Comparison of ENCODE assay signal across 22 cellular contexts in genomic region chr2:207483477-207483876, GRCh38. TPM values are rescaled to one million over a fixed set of nuclear protein-coding genes. Genes with fewer than 3 reads are reported as not detected.
DNase-seq lines count a peak whose midpoint lies in the region; ATAC-seq and TF ChIP-seq lines count a peak whose summit lies in the region.
"Had no signal": no experiment of that assay in that cellular context is flagged by ENCODE, and none has a peak within 500 bp of the region (broad histone marks: within the 10 kb centered on the region; RNA-seq: fewer than 3 reads in every experiment).

No MANE protein-coding gene starts in this region.

- intact Hi-C loops in upper lobe of right lung (cut with DNase I) = no loop called here

- H3K36me3 ChIP-seq in upper lobe of right lung = no peaks in the 10 kb centered on the region

- no peaks in the 10 kb centered on the region for H3K27me3 ChIP-seq in upper lobe of right lung

- H3K4me1 ChIP-seq in upper lobe of right lung = peaks cover 15% of the 10 kb centered on the region
- H3K4me1 ChIP-seq: parathyroid adenoma had no signal

- peak; percentile 73 for ATAC-seq in upper lobe of right lung
- ATAC-seq: Right ventricle myocardium inferior had no signal

- no peaks in the 10 kb centered on the region for H3K9me3 ChIP-seq in upper lobe of right lung

- H3K4me3 ChIP-seq in upper lobe of right lung = no peak overlapping the region
- H3K4me3 ChIP-seq: skin epidermis had no signal

- TF ChIP-seq CTCF in upper lobe of right lung (IDR thresholded peaks at IDR 0.05) = no peak

- DNase-seq in stimulated activated CD4-positive, alpha-beta T cell treated with anti-CD3 and anti-CD28 coated beads, Interleukin-1b, Interleukin-23, amount 100 ng/mL, for 48 hours = peak; percentile 13
- no peak for DNase-seq in stimulated activated CD4-positive, alpha-beta T cell treated with anti-CD3 and anti-CD28 coated beads, Interleukin-12 subunit alpha, Interleukin-12 subunit beta, amount 100 ng/mL, for 4 hours
- DNase-seq in amniotic epithelial cell (ENCODE audit: low read depth) (peak; percentile 72), kidney tubule cell (ENCODE audit: low spot score) (peak; percentile 68), upper lobe of right lung (no peak), HT-29 (ENCODE audit: low spot score) (no peak), NCI-H82 (lab: John Stamatoyannopoulos, UW) (no peak), dedifferentiated amniotic fluid mesenchymal stem cell (ENCODE audit: extremely low spot score) (no peak)
- DNase-seq: ACHN; activated CD4-positive, alpha-beta T cell treated with anti-CD3 and anti-CD28 coated beads, Interleukin-2, amount 50 U/mL, for 1 hour; activated CD8-positive, alpha-beta memory T cell treated with anti-CD3 and anti-CD28 coated beads, Interleukin-2, amount 50 U/mL, for 4 hours; amniotic stem cell; CD4-positive, alpha-beta memory T cell; effector CD4-positive, alpha-beta T cell; glutamatergic neuron; NCI-H1048; NCI-H2081; NCI-H524 treated with DMSO at 0.1 percent for 48 hours; SW 1271 had no signal

- no peak overlapping the region for H3K27ac ChIP-seq in upper lobe of right lung
- H3K27ac ChIP-seq: parathyroid adenoma, skin epidermis had no signal

RNA-seq across cellular contexts. Expression of gene CREB1, which starts 46.3 kb away (rescaled TPM):
- 60.2 TPM for total RNA-seq in upper lobe of right lung
- total RNA-seq in HT-29 (2014; rRNA removed; shearing (Covaris generic)) = 23.8 and 31.8 TPM in 2 replicates

Comparison
In these comparisons a context has a peak if more than half of its experiments do, and no peak if none do; other contexts are left out.
1. DNase-seq: peak in stimulated activated CD4-positive, alpha-beta T cell treated with anti-CD3 and anti-CD28 coated beads, Interleukin-1b, Interleukin-23, amount 100 ng/mL, for 48 hours (single experiment), amniotic epithelial cell (single experiment) and kidney tubule cell (single experiment); none in stimulated activated CD4-positive, alpha-beta T cell treated with anti-CD3 and anti-CD28 coated beads, Interleukin-12 subunit alpha, Interleukin-12 subunit beta, amount 100 ng/mL, for 4 hours (single experiment), upper lobe of right lung (single experiment), HT-29 (single experiment), NCI-H82 (single experiment) and dedifferentiated amniotic fluid mesenchymal stem cell (single experiment).